ENCODE assay signal across 8 cellular contexts in the genomic region with DNA sequence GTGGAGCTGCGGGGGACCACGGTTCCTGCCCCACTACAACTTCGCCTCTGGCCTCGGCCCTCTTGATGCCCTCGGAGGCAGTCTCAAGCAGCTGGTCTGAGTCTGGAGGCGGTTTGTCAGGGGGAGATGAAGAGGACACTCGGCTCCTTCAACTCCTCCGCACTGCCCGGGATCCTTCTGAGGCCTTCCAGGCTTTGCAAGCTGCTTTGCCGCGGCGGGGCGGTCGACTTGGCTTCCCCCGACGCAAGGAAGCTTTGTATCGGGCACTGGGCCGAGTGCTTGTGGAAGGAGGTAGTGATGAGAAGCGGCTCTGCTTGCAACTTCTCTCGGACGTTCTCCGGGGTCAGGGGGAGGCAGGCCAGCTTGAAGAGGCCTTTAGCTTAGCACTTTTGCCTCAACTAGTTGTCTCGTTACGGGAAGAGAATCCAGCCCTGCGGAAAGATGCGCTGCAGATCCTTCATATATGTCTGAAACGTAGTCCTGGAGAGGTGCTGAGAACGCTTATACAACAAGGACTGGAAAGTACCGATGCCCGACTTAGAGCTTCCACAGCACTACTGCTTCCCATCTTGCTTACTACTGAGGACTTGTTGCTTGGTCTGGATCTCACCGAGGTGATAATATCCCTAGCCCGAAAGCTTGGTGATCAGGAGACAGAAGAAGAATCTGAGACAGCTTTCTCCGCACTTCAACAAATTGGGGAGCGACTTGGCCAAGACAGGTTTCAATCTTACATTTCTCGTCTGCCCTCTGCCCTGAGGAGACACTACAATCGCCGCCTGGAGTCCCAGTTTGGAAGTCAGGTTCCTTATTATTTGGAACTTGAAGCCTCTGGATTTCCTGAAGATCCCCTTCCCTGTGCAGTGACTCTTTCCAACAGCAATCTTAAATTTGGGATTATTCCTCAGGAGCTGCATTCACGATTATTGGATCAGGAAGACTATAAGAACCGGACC. TPM values are rescaled to one million over a fixed set of nuclear protein-coding genes. Genes with fewer than 3 reads are reported as not detected.
DNase-seq lines count a peak whose midpoint lies in the region; ATAC-seq and TF ChIP-seq lines count a peak whose summit lies in the region.

No MANE protein-coding gene starts in this region.

- H3K36me3 Mint-ChIP-seq in glutamatergic neuron (ENCODE audit: unreplicated experiment), result no peaks in the 10 kb centered on the region
- peaks cover 10% of the 10 kb centered on the region for H3K36me3 Mint-ChIP-seq in stimulated activated effector memory CD8-positive, alpha-beta T cell treated with anti-CD3 and anti-CD28 coated beads, Interleukin-12 subunit alpha, Interleukin-12 subunit beta, amount 100 ng/mL, for 72 hours

- H3K4me3 Mint-ChIP-seq in glutamatergic neuron (ENCODE audit: unreplicated experiment), result no peak overlapping the region
- H3K4me3 Mint-ChIP-seq in stimulated activated effector memory CD8-positive, alpha-beta T cell treated with anti-CD3 and anti-CD28 coated beads, Interleukin-12 subunit alpha, Interleukin-12 subunit beta, amount 100 ng/mL, for 72 hours, result no peak overlapping the region

- H3K4me1 ChIP-seq in A673 (ENCODE audit: insufficient read depth, low read length, poor library complexity, severe bottlenecking), result peaks cover 16% of the 10 kb centered on the region
- H3K4me1 ChIP-seq in parathyroid adenoma, result peaks cover 4% of the 10 kb centered on the region

- POLR2A ChIA-PET in A673 (lab: Charles Lee; ENCODE audit: low non-redundant PET), result no interaction called here

- peaks cover 8% of the 10 kb centered on the region for H3K9me3 Mint-ChIP-seq in glutamatergic neuron (ENCODE audit: unreplicated experiment)
- H3K9me3 Mint-ChIP-seq in stimulated activated effector memory CD8-positive, alpha-beta T cell treated with anti-CD3 and anti-CD28 coated beads, Interleukin-12 subunit alpha, Interleukin-12 subunit beta, amount 100 ng/mL, for 72 hours, result peaks cover 3% of the 10 kb centered on the region

- CTCF ChIA-PET in A673 (lab: Charles Lee), result interaction anchor here (1.3 kb wide), 1 partner anchor 10 kb away, joined by 3 read pairs; no protein-coding TSS in a partner anchor

- peak overlapping the region; percentile 83 for H3K4me2 ChIP-seq in parathyroid adenoma (ENCODE audit: low read length)

- H3K79me2 ChIP-seq in parathyroid adenoma, result peaks cover 29% of the 10 kb centered on the region

- peak; percentile 6 for ATAC-seq in HG03439 (IDR thresholded peaks at IDR 0.05; ENCODE audit: unreplicated experiment)
- ATAC-seq in stimulated activated effector memory CD8-positive, alpha-beta T cell treated with anti-CD3 and anti-CD28 coated beads, Interleukin-12 subunit alpha, Interleukin-12 subunit beta, amount 100 ng/mL, for 72 hours, result no peak

- peaks cover 30% of the 10 kb centered on the region for H3K4me1 Mint-ChIP-seq in glutamatergic neuron (ENCODE audit: low read depth, unreplicated experiment)
- peaks cover 50% of the 10 kb centered on the region for H3K4me1 Mint-ChIP-seq in stimulated activated effector memory CD8-positive, alpha-beta T cell treated with anti-CD3 and anti-CD28 coated beads, Interleukin-12 subunit alpha, Interleukin-12 subunit beta, amount 100 ng/mL, for 72 hours

- H3K27ac Mint-ChIP-seq in glutamatergic neuron (ENCODE audit: unreplicated experiment), result no peak overlapping the region
- H3K27ac Mint-ChIP-seq in stimulated activated effector memory CD8-positive, alpha-beta T cell treated with anti-CD3 and anti-CD28 coated beads, Interleukin-12 subunit alpha, Interleukin-12 subunit beta, amount 100 ng/mL, for 72 hours, result no peak overlapping the region

- H3K27ac ChIP-seq in A673 (ENCODE audit: low read depth, low read length, poor library complexity, severe bottlenecking) (peak overlapping the region; percentile 85), parathyroid adenoma (peak overlapping the region; percentile 92)

- H3K27me3 ChIP-seq in A673 (replicated peaks; ENCODE audit: insufficient read depth, low read depth, low read length, poor library complexity) (no peaks in the 10 kb centered on the region), parathyroid adenoma (ENCODE audit: control insufficient read depth, insufficient read depth, low read length) (no peaks in the 10 kb centered on the region)

- BruUV-seq in A673 (replicated peaks; lab: Mats Ljungman, UMichigan), result TSS peak; percentile 29

- H3K4me3 ChIP-seq in A673 (ENCODE audit: low read depth, low read length, poor library complexity, severe bottlenecking), result peak overlapping the region; percentile 76
- H3K4me3 ChIP-seq in parathyroid adenoma (ENCODE audit: low read depth, low read length), result peak overlapping the region; percentile 93

- TF ChIP-seq CTCF in A673 (conservative IDR thresholded peaks at IDR 0.05; ENCODE audit: low read depth, low read length) (no peak), glutamatergic neuron (IDR thresholded peaks at IDR 0.05; ENCODE audit: partially characterized antibody, unreplicated experiment) (no peak), parathyroid adenoma (IDR thresholded peaks at IDR 0.05) (no peak)

- H3K36me3 ChIP-seq in A673 (ENCODE audit: insufficient read depth, low read length, poor library complexity, severe bottlenecking) (no peaks in the 10 kb centered on the region), parathyroid adenoma (ENCODE audit: control insufficient read depth, insufficient read depth, low read length) (no peaks in the 10 kb centered on the region)

- no peaks in the 10 kb centered on the region for H3K9me3 ChIP-seq in A673 (ENCODE audit: low read depth, low read length, poor library complexity, severe bottlenecking)
- no peaks in the 10 kb centered on the region for H3K9me3 ChIP-seq in parathyroid adenoma (ENCODE audit: control insufficient read depth, low read length)

- no peaks in the 10 kb centered on the region for H3K27me3 Mint-ChIP-seq in glutamatergic neuron (ENCODE audit: unreplicated experiment)

- H2AFZ ChIP-seq in parathyroid adenoma, result peak overlapping the region; percentile 66

- intact Hi-C loops in A673 (cut with micrococcal nuclease; ENCODE audit: unreplicated experiment), result loop anchor here (5.0 kb wide), 1 partner anchor 119 kb away; the partner anchor contains the start of gene PRPF39

- H3K9ac ChIP-seq in parathyroid adenoma, result peak overlapping the region; percentile 50

- DNase-seq in A673 (ENCODE audit: low spot score) (peak; percentile 49), GM03348 (ENCODE audit: low spot score) (peak; percentile 47), glutamatergic neuron (peak; percentile 48), NCI-H2081 treated with DMSO at 0.1 percent for 48 hours (lab: John Stamatoyannopoulos, UW) (no peak)
- DNase-seq in activated CD4-positive, alpha-beta T cell treated with anti-CD3 and anti-CD28 coated beads, Interleukin-2, amount 50 U/mL, for 48 hours, result peak; percentile 29 to 37
- DNase-seq in stimulated activated effector memory CD8-positive, alpha-beta T cell treated with anti-CD3 and anti-CD28 coated beads, Interleukin-12 subunit alpha, Interleukin-12 subunit beta, amount 100 ng/mL, for 72 hours (ENCODE audit: low spot score in 2 of 2), result no peak

RNA-seq across cellular contexts. Expression of gene TOGARAM1, which starts 0.9 kb away (rescaled TPM):
- 16.8 and 18.5 TPM in 2 replicates for total RNA-seq in A673 (2021)
- total RNA-seq in glutamatergic neuron (ENCODE audit: unreplicated experiment), result 16.7 TPM

RNA-seq across cellular contexts. Expression of gene KLHL28, which starts 1.1 kb away (rescaled TPM):
- total RNA-seq in A673 (2021) (10.0 and 10.6 TPM in 2 replicates), glutamatergic neuron (ENCODE audit: unreplicated experiment) (25.4 TPM)

Comparison
In these comparisons a context has a peak if more than half of its experiments do, and no peak if none do; other contexts are left out.
1. DNase-seq: peak in A673 (single experiment), GM03348 (single experiment), activated CD4-positive, alpha-beta T cell treated with anti-CD3 and anti-CD28 coated beads, Interleukin-2, amount 50 U/mL, for 48 hours (2 of 2) and glutamatergic neuron (single experiment); none in NCI-H2081 treated with DMSO at 0.1 percent for 48 hours (single experiment) and stimulated activated effector memory CD8-positive, alpha-beta T cell treated with anti-CD3 and anti-CD28 coated beads, Interleukin-12 subunit alpha, Interleukin-12 subunit beta, amount 100 ng/mL, for 72 hours (0 of 2).